In genomic region chr4:135839712-135840111, GRCh38 we compare ENCODE assay signal across 9 cellular contexts.
"Had no signal": no experiment of that assay in that cellular context is flagged by ENCODE, and none has a peak within 500 bp of the region (broad histone marks: within the 10 kb centered on the region; RNA-seq: fewer than 3 reads in every experiment).

No MANE protein-coding gene starts in this region.

- H2AFZ ChIP-seq: GM23248 had no signal

- DNase-seq: GM23248, GOT3, H7, HFFc6, KBM-7 had no signal

- H3K27ac ChIP-seq: GM23248, HL-60 had no signal

- H3K9me3 ChIP-seq: HAP-1 had no signal

- H3K4me1 ChIP-seq: HAP-1 had no signal

- ATAC-seq: HCT116, HepG2 had no signal

- H3K4me3 ChIP-seq: GM23248, HAP-1 had no signal

- H3K36me3 ChIP-seq: HAP-1 had no signal
